10 cellular contexts compared by ENCODE assay signal in genomic region chr20:8700756-8701155, GRCh38.
"Had no signal": no experiment of that assay in that cellular context is flagged by ENCODE, and none has a peak within 500 bp of the region (broad histone marks: within the 10 kb centered on the region; RNA-seq: fewer than 3 reads in every experiment).

No MANE protein-coding gene starts in this region.

- H3K36me3 ChIP-seq: HAP-1 had no signal

- H3K27ac Mint-ChIP-seq: GM23338, HFFc6 had no signal

- H3K9me3 Mint-ChIP-seq: GM23338 had no signal

- H3K4me3 ChIP-seq: GM23248, GM23338, HAP-1 had no signal

- H3K27ac ChIP-seq: GM23248 had no signal

- FAIRE-seq: H54 had no signal

- H3K4me1 Mint-ChIP-seq: GM23338 had no signal

- H3K9me3 ChIP-seq: HAP-1 had no signal

- H3K4me3 Mint-ChIP-seq: GM23338, H9, HFFc6 had no signal

- ATAC-seq: GM23338, HCT116 had no signal

- DNase-seq: GM23248, GOT3, H7, H9, HCEC 1CT, HFFc6 had no signal
